In the genomic region with DNA sequence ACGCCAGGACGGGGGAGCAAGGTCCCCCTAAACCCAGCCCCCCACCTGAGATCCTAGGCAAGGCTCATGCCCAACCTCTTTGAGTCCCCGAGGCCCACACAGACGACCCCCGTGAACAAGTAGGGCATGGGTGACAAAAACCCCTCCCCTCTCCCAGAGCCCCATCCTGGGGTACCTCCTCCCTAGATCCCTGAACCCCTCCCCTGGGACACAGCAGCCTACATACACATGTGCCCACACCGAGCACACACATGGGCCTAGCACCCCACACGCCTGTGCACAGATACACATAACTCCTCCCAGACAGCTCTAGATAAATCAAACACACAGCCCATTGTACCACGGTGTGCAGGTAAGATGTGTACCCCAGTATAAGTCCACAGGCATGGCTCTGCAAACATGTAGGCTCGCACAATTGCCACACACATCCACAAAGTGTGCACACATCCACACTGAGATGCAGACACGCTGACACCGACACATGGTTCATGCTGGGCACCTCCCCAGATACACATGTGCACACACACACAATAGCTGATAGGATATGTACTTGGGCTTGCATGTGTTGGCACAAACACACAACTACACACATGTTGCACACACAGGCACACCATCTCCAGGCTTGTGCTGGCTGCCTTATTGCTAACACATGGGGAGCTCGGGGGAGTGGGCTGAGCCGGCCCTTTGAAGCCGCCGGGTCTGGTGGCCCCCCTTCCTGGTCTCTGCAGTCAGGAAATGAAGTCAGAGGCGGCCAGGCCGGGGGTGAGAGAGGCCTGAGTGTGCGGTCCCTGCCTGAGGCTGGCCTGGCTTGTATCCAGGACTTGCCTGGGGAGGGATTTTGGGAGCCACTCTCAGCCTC, we compare ENCODE assay signal across 1 cellular context.
TF ChIP-seq lines count a peak whose summit lies in the region.

No MANE protein-coding gene starts in this region.

TF ChIP-seq in HepG2, 621 proteins besides CTCF, POLR2A, EP300 and RAD21 (continues in another document):
- TF ChIP-seq, protein P1, sequence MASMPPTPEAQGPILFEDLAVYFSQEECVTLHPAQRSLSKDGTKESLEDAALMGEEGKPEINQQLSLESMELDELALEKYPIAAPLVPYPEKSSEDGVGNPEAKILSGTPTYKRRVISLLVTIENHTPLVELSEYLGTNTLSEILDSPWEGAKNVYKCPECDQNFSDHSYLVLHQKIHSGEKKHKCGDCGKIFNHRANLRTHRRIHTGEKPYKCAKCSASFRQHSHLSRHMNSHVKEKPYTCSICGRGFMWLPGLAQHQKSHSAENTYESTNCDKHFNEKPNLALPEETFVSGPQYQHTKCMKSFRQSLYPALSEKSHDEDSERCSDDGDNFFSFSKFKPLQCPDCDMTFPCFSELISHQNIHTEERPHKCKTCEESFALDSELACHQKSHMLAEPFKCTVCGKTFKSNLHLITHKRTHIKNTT (CRISPR knock-in tag; IDR thresholded peaks at IDR 0.05) = no peak
- TF ChIP-seq, protein P2, sequence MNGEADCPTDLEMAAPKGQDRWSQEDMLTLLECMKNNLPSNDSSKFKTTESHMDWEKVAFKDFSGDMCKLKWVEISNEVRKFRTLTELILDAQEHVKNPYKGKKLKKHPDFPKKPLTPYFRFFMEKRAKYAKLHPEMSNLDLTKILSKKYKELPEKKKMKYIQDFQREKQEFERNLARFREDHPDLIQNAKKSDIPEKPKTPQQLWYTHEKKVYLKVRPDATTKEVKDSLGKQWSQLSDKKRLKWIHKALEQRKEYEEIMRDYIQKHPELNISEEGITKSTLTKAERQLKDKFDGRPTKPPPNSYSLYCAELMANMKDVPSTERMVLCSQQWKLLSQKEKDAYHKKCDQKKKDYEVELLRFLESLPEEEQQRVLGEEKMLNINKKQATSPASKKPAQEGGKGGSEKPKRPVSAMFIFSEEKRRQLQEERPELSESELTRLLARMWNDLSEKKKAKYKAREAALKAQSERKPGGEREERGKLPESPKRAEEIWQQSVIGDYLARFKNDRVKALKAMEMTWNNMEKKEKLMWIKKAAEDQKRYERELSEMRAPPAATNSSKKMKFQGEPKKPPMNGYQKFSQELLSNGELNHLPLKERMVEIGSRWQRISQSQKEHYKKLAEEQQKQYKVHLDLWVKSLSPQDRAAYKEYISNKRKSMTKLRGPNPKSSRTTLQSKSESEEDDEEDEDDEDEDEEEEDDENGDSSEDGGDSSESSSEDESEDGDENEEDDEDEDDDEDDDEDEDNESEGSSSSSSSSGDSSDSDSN (CRISPR knock-in tag; IDR thresholded peaks at IDR 0.05) = peak; percentile 47
- TF ChIP-seq FOXJ3 (CRISPR knock-in tag; IDR thresholded peaks at IDR 0.05; ENCODE audit: borderline replicate concordance) = no peak
- TF ChIP-seq RXRA (CRISPR knock-in tag; IDR thresholded peaks at IDR 0.05) = 0 out of 2 replicates have a peak, but pooled peaks have one; percentile 36
- TF ChIP-seq STAT5B (CRISPR knock-in tag; IDR thresholded peaks at IDR 0.05) = no peak
- no peak for TF ChIP-seq ZFP90 (CRISPR knock-in tag; IDR thresholded peaks at IDR 0.05; ENCODE audit: borderline replicate concordance)
- TF ChIP-seq ZNF607 (CRISPR knock-in tag; IDR thresholded peaks at IDR 0.05; ENCODE audit: borderline replicate concordance) = no peak
- TF ChIP-seq EED (CRISPR knock-in tag; IDR thresholded peaks at IDR 0.05) = no peak
- TF ChIP-seq ZBTB42 (CRISPR knock-in tag; IDR thresholded peaks at IDR 0.05) = no peak
- TF ChIP-seq KMT2A (CRISPR knock-in tag; IDR thresholded peaks at IDR 0.05) = no peak
- no peak for TF ChIP-seq ATM (IDR thresholded peaks at IDR 0.05; ENCODE audit: borderline replicate concordance)
- no peak for TF ChIP-seq JUNB (CRISPR knock-in tag; IDR thresholded peaks at IDR 0.05; ENCODE audit: borderline replicate concordance)
- no peak for TF ChIP-seq MED13 (CRISPR knock-in tag; IDR thresholded peaks at IDR 0.05)
- TF ChIP-seq DNMT3B (CRISPR knock-in tag; conservative IDR thresholded peaks at IDR 0.05) = 0 out of 2 replicates have a peak, but pooled peaks have one; percentile 56
- no peak for TF ChIP-seq ZNF232 (CRISPR knock-in tag; IDR thresholded peaks at IDR 0.05; ENCODE audit: borderline replicate concordance)
- TF ChIP-seq, protein P3, sequence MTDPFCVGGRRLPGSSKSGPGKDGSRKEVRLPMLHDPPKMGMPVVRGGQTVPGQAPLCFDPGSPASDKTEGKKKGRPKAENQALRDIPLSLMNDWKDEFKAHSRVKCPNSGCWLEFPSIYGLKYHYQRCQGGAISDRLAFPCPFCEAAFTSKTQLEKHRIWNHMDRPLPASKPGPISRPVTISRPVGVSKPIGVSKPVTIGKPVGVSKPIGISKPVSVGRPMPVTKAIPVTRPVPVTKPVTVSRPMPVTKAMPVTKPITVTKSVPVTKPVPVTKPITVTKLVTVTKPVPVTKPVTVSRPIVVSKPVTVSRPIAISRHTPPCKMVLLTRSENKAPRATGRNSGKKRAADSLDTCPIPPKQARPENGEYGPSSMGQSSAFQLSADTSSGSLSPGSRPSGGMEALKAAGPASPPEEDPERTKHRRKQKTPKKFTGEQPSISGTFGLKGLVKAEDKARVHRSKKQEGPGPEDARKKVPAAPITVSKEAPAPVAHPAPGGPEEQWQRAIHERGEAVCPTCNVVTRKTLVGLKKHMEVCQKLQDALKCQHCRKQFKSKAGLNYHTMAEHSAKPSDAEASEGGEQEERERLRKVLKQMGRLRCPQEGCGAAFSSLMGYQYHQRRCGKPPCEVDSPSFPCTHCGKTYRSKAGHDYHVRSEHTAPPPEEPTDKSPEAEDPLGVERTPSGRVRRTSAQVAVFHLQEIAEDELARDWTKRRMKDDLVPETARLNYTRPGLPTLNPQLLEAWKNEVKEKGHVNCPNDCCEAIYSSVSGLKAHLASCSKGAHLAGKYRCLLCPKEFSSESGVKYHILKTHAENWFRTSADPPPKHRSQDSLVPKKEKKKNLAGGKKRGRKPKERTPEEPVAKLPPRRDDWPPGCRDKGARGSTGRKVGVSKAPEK (CRISPR knock-in tag; IDR thresholded peaks at IDR 0.05; ENCODE audit: borderline replicate concordance) = no peak
- TF ChIP-seq CEBPG (CRISPR knock-in tag; IDR thresholded peaks at IDR 0.05) = no peak
- TF ChIP-seq FOXC1 (CRISPR knock-in tag; IDR thresholded peaks at IDR 0.05; ENCODE audit: borderline replicate concordance) = no peak
- no peak for TF ChIP-seq POLR2AphosphoS2 (IDR thresholded peaks at IDR 0.05; ENCODE audit: low read depth, low read length)
- peak; percentile 26; the same call in 1 of the 2 replicates for TF ChIP-seq MYC (CRISPR knock-in tag; IDR thresholded peaks at IDR 0.05; ENCODE audit: borderline replicate concordance)
- TF ChIP-seq CREB1 (IDR thresholded peaks at IDR 0.05) = no peak
- TF ChIP-seq CREB1 (CRISPR knock-in tag; IDR thresholded peaks at IDR 0.05) = no peak
- no peak for TF ChIP-seq ONECUT2 (CRISPR knock-in tag; IDR thresholded peaks at IDR 0.05)
- TF ChIP-seq, protein P4, sequence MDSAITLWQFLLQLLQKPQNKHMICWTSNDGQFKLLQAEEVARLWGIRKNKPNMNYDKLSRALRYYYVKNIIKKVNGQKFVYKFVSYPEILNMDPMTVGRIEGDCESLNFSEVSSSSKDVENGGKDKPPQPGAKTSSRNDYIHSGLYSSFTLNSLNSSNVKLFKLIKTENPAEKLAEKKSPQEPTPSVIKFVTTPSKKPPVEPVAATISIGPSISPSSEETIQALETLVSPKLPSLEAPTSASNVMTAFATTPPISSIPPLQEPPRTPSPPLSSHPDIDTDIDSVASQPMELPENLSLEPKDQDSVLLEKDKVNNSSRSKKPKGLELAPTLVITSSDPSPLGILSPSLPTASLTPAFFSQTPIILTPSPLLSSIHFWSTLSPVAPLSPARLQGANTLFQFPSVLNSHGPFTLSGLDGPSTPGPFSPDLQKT (CRISPR knock-in tag; IDR thresholded peaks at IDR 0.05; ENCODE audit: borderline replicate concordance) = no peak
- TF ChIP-seq HOXA3 (CRISPR knock-in tag; IDR thresholded peaks at IDR 0.05) = no peak
- TF ChIP-seq CCDC6 (CRISPR knock-in tag; IDR thresholded peaks at IDR 0.05) = no peak
- no peak for TF ChIP-seq ZNF598 (CRISPR knock-in tag; IDR thresholded peaks at IDR 0.05; ENCODE audit: borderline replicate concordance)
- no peak for TF ChIP-seq KLF6 (CRISPR knock-in tag; IDR thresholded peaks at IDR 0.05)
- TF ChIP-seq ZNF383 (CRISPR knock-in tag; IDR thresholded peaks at IDR 0.05; ENCODE audit: borderline replicate concordance) = no peak
- TF ChIP-seq, protein P5, sequence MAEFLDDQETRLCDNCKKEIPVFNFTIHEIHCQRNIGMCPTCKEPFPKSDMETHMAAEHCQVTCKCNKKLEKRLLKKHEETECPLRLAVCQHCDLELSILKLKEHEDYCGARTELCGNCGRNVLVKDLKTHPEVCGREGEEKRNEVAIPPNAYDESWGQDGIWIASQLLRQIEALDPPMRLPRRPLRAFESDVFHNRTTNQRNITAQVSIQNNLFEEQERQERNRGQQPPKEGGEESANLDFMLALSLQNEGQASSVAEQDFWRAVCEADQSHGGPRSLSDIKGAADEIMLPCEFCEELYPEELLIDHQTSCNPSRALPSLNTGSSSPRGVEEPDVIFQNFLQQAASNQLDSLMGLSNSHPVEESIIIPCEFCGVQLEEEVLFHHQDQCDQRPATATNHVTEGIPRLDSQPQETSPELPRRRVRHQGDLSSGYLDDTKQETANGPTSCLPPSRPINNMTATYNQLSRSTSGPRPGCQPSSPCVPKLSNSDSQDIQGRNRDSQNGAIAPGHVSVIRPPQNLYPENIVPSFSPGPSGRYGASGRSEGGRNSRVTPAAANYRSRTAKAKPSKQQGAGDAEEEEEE (CRISPR knock-in tag; IDR thresholded peaks at IDR 0.05; ENCODE audit: borderline replicate concordance) = no peak
- no peak for TF ChIP-seq ZNF83 (CRISPR knock-in tag; IDR thresholded peaks at IDR 0.05; ENCODE audit: borderline replicate concordance)
- peak; percentile 17; the same call in 1 of the 2 replicates for TF ChIP-seq HMG20A (CRISPR knock-in tag; IDR thresholded peaks at IDR 0.05; ENCODE audit: borderline replicate concordance)
- no peak for TF ChIP-seq BRD4 (CRISPR knock-in tag; IDR thresholded peaks at IDR 0.05)
- TF ChIP-seq EHMT2 (IDR thresholded peaks at IDR 0.05; ENCODE audit: borderline replicate concordance, low read depth, low read length) = no peak
- TF ChIP-seq NCOA1 (CRISPR knock-in tag; IDR thresholded peaks at IDR 0.05) = no peak
- TF ChIP-seq SP5 (CRISPR knock-in tag; IDR thresholded peaks at IDR 0.05; ENCODE audit: borderline replicate concordance, low read depth) = no peak
- no peak for TF ChIP-seq ZFYVE20 (CRISPR knock-in tag; IDR thresholded peaks at IDR 0.05; ENCODE audit: borderline replicate concordance, low read depth)
- no peak for TF ChIP-seq LCORL (IDR thresholded peaks at IDR 0.05)
- TF ChIP-seq LCORL (CRISPR knock-in tag; IDR thresholded peaks at IDR 0.05) = 0 out of 2 replicates have a peak, but pooled peaks have one; percentile 28
- TF ChIP-seq, protein P6, sequence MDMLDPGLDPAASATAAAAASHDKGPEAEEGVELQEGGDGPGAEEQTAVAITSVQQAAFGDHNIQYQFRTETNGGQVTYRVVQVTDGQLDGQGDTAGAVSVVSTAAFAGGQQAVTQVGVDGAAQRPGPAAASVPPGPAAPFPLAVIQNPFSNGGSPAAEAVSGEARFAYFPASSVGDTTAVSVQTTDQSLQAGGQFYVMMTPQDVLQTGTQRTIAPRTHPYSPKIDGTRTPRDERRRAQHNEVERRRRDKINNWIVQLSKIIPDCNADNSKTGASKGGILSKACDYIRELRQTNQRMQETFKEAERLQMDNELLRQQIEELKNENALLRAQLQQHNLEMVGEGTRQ (IDR thresholded peaks at IDR 0.05; ENCODE audit: low read depth, low read length) = no peak
- TF ChIP-seq, protein P6 (CRISPR knock-in tag; IDR thresholded peaks at IDR 0.05; ENCODE audit: borderline replicate concordance) = no peak
- no peak for TF ChIP-seq RBM39 (IDR thresholded peaks at IDR 0.05; ENCODE audit: low read depth, low read length, poor library complexity, severe bottlenecking)
- TF ChIP-seq, protein P7, sequence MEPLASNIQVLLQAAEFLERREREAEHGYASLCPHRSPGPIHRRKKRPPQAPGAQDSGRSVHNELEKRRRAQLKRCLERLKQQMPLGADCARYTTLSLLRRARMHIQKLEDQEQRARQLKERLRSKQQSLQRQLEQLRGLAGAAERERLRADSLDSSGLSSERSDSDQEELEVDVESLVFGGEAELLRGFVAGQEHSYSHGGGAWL (CRISPR knock-in tag; IDR thresholded peaks at IDR 0.05) = no peak; the same call in 1 of the 2 replicates
- TF ChIP-seq MXI1 (IDR thresholded peaks at IDR 0.05; ENCODE audit: borderline replicate concordance, low read depth, low read length) = peak; percentile 35; the same call in 1 of the 3 replicates
- no peak for TF ChIP-seq KLF12 (CRISPR knock-in tag; IDR thresholded peaks at IDR 0.05; ENCODE audit: borderline replicate concordance)
- no peak for TF ChIP-seq SMARCE1 (IDR thresholded peaks at IDR 0.05; ENCODE audit: borderline replicate concordance)
- no peak for TF ChIP-seq ZC3H13 (CRISPR knock-in tag; IDR thresholded peaks at IDR 0.05)
- no peak for TF ChIP-seq ZNF782 (CRISPR knock-in tag; IDR thresholded peaks at IDR 0.05; ENCODE audit: borderline replicate concordance)
- no peak for TF ChIP-seq KAT2B (IDR thresholded peaks at IDR 0.05; ENCODE audit: borderline replicate concordance, low read depth, low read length)
- no peak for TF ChIP-seq TOPORS (CRISPR knock-in tag; IDR thresholded peaks at IDR 0.05)
- no peak for TF ChIP-seq HDAC2 (CRISPR knock-in tag; IDR thresholded peaks at IDR 0.05)
- no peak for TF ChIP-seq RBAK (CRISPR knock-in tag; IDR thresholded peaks at IDR 0.05)
- TF ChIP-seq, protein P8, sequence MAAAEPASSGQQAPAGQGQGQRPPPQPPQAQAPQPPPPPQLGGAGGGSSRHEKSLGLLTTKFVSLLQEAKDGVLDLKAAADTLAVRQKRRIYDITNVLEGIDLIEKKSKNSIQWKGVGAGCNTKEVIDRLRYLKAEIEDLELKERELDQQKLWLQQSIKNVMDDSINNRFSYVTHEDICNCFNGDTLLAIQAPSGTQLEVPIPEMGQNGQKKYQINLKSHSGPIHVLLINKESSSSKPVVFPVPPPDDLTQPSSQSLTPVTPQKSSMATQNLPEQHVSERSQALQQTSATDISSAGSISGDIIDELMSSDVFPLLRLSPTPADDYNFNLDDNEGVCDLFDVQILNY (CRISPR knock-in tag; conservative IDR thresholded peaks at IDR 0.05) = no peak
- no peak for TF ChIP-seq ZNF777 (CRISPR knock-in tag; IDR thresholded peaks at IDR 0.05)
- peak; percentile 34; the same call in 1 of the 2 replicates for TF ChIP-seq ZNF547 (CRISPR knock-in tag; IDR thresholded peaks at IDR 0.05)
- TF ChIP-seq, protein P9, sequence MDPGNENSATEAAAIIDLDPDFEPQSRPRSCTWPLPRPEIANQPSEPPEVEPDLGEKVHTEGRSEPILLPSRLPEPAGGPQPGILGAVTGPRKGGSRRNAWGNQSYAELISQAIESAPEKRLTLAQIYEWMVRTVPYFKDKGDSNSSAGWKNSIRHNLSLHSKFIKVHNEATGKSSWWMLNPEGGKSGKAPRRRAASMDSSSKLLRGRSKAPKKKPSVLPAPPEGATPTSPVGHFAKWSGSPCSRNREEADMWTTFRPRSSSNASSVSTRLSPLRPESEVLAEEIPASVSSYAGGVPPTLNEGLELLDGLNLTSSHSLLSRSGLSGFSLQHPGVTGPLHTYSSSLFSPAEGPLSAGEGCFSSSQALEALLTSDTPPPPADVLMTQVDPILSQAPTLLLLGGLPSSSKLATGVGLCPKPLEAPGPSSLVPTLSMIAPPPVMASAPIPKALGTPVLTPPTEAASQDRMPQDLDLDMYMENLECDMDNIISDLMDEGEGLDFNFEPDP (CRISPR knock-in tag; conservative IDR thresholded peaks at IDR 0.05) = no peak
- no peak for TF ChIP-seq ZNF256 (CRISPR knock-in tag; conservative IDR thresholded peaks at IDR 0.05)
